Comparison of ENCODE assay signal across 9 cellular contexts in the genomic region with DNA sequence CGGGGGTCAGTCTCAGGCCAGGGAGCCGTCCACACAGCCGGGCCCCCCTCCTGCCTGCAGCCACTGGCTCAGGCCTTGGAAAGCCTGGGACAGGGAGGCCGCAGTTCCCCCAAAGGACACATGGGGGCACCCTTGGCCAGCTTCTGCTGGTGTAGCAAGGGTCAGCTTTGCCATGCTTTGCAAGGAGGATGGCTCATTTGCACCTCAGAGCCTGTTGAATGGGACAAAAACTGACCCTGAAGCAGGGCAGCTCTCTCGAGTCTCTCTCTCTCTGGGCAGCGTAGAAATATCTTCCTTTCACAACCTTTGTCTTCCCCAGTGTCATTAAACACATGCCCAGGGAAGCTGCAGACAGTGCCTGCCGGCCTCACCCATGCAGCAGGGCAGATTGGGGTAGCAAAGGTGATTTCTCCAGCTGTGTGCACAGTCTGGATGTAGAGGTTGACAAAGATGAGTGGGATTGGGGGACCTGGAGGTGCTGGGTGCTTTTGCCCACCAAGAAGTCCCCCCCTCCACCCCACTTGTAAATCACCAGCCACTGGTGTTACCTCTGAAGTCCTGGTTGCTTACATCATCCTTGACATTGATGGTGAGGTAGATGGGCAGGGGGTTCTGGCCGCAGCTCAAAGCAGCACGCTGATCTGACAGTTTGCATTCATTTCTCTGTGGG. TPM values are rescaled to one million over a fixed set of nuclear protein-coding genes. Genes with fewer than 3 reads are reported as not detected.
DNase-seq lines count a peak whose midpoint lies in the region; ATAC-seq and TF ChIP-seq lines count a peak whose summit lies in the region.
"Had no signal": no experiment of that assay in that cellular context is flagged by ENCODE, and none has a peak within 500 bp of the region (broad histone marks: within the 10 kb centered on the region; RNA-seq: fewer than 3 reads in every experiment).

No MANE protein-coding gene starts in this region.

- no peaks in the 10 kb centered on the region for H3K27me3 ChIP-seq in BE2C

- peak; percentile 96 for TF ChIP-seq CTCF in BE2C (IDR thresholded peaks at IDR 0.05; ENCODE audit: low read depth, low read length)
- TF ChIP-seq CTCF in lower leg skin (IDR thresholded peaks at IDR 0.05): peak in 1 of 3 donors; percentile 92

- H3K4me3 ChIP-seq in BE2C (ENCODE audit: low read depth, low read length) (no peak overlapping the region), lower leg skin (ENCODE audit: low read depth, poor library complexity, severe bottlenecking) (no peak overlapping the region)

- H3K36me3 ChIP-seq in BE2C: no peaks in the 10 kb centered on the region

- TF ChIP-seq POLR2A in lower leg skin (IDR thresholded peaks at IDR 0.05): no peak

- 22 to 36% methylated on average over 6 to 9 of the region's 9 CpGs for WGBS in lower leg skin, 2 donors

- intact Hi-C loops in lower leg skin (cut with DNase I; ENCODE audit: low total_unique reads): loop anchor here (5.0 to 10.0 kb wide), 2 partner anchors 68 to 155 kb away; no protein-coding TSS in a partner anchor

- DNase-seq in BE2C (peak; percentile 89), NCI-H2227 (lab: John Stamatoyannopoulos, UW; ENCODE audit: unreplicated experiment) (peak; percentile 78), dedifferentiated amniotic fluid mesenchymal stem cell (ENCODE audit: extremely low spot score) (peak; percentile 46), lower leg skin (ENCODE audit: low spot score in 2 of 2) (peak; percentile 76 to 96)
- DNase-seq in activated CD4-positive, alpha-beta T cell treated with anti-CD3 and anti-CD28 coated beads, Interleukin-2, amount 50 U/mL, for 1 hour: peak; percentile 83
- DNase-seq in stimulated activated CD4-positive, alpha-beta T cell treated with anti-CD3 and anti-CD28 coated beads, TNF-alpha, amount 100 ng/mL, for 4 hours (ENCODE audit: low read depth in 3 of 3): peak; percentile 69 to 86 (median 76)

- no peaks in the 10 kb centered on the region for H3K4me1 ChIP-seq in BE2C

- no peaks in the 10 kb centered on the region for H3K9me3 ChIP-seq in BE2C

- ATAC-seq in GM19397 (IDR thresholded peaks at IDR 0.05; ENCODE audit: unreplicated experiment) (peak; percentile 53), GM19395 (IDR thresholded peaks at IDR 0.05; ENCODE audit: unreplicated experiment) (no peak)

RNA-seq across cellular contexts. Expression of a gene that starts 17.4 kb away (rescaled TPM):
- 2.4 TPM for polyA plus RNA-seq in BE2C (2012; ENCODE audit: insufficient read depth, insufficient read length, low read depth)
- 10 to 100 TPM; 19.6 to 27.3 (median 23.3) TPM for total RNA-seq in lower leg skin

RNA-seq across cellular contexts. Expression of a gene that starts 31.1 kb away (rescaled TPM):
- polyA plus RNA-seq in BE2C (2012; ENCODE audit: insufficient read depth, insufficient read length, low read depth): not detected
- 10 to 100 TPM; 49.8 to 67.2 (median 51.5) TPM for total RNA-seq in lower leg skin
- polyA plus RNA-seq: IgD-negative memory B cell had no signal
